Comparison of ENCODE assay signal across 19 cellular contexts in the genomic region with DNA sequence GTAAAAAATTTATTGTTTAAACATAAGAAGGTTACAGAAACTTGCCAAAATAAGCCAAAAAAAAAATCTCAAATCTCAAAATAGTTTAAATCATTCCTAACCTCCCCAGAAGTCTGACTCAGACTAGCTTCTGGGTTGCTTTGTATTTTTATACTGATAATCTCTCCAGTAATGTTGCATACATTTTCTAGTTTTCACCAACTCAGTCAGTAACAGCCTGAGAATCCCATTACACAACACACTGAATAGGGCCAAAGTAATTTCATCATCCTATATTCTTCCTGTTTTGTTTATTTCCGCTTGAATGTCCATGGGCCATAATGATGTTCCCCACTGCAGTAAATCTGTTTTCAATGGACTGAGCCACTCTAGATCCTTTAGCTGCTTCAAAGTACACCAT.
"Had no signal": no experiment of that assay in that cellular context is flagged by ENCODE, and none has a peak within 500 bp of the region (broad histone marks: within the 10 kb centered on the region; RNA-seq: fewer than 3 reads in every experiment).

No MANE protein-coding gene starts in this region.

- H3K27ac Mint-ChIP-seq: activated CD8-positive, alpha-beta T cell treated with anti-CD3 and anti-CD28 coated beads, Interleukin-2, amount 10 ng/mL, durations not matched to agents 7 days and 5 days; activated naive CD8-positive, alpha-beta T cell treated with anti-CD3 and anti-CD28 coated beads, Interleukin-2, amount 50 U/mL, for 24 hours; activated T-helper 1 cell treated with anti-CD3 and anti-CD28 coated beads, Interleukin-12 subunit alpha, Interleukin-12 subunit beta, Interleukin-2, Interleukin-4 antibody, amounts not matched to agents 30 ng/mL and 10 ng/mL and 1 ng/mL, durations not matched to agents 14 hours and 24 hours and 36 hours; naive thymus-derived CD8-positive, alpha-beta T cell had no signal

- H3K4me1 Mint-ChIP-seq: activated naive CD8-positive, alpha-beta T cell treated with anti-CD3 and anti-CD28 coated beads, Interleukin-2, amount 50 U/mL, for 24 hours; naive thymus-derived CD8-positive, alpha-beta T cell had no signal

- H3K9me3 ChIP-seq: psoas muscle, upper lobe of left lung had no signal

- H3K36me3 ChIP-seq: upper lobe of left lung had no signal

- H3K36me3 Mint-ChIP-seq: naive thymus-derived CD8-positive, alpha-beta T cell had no signal

- DNase-seq: activated CD4-positive, alpha-beta T cell treated with anti-CD3 and anti-CD28 coated beads for 4 hours; activated CD8-positive, alpha-beta T cell treated with anti-CD3 and anti-CD28 coated beads, Interleukin-2, amount 10 ng/mL, durations not matched to agents 7 days and 5 days; activated naive CD4-positive, alpha-beta T cell treated with Interleukin-2 at 50 U/mL for 16 hours; activated naive CD8-positive, alpha-beta T cell treated with anti-CD3 and anti-CD28 coated beads, Interleukin-2, amount 50 U/mL, for 24 hours; caudate nucleus; effector CD8-positive, alpha-beta T cell; foreskin keratinocyte; head of caudate nucleus; left colon; naive thymus-derived CD8-positive, alpha-beta T cell; nucleus accumbens; psoas muscle; stimulated activated CD4-positive, alpha-beta T cell treated with anti-CD3 and anti-CD28 coated beads, Interleukin-2, amount 100 ng/mL, for 48 hours; stimulated activated naive CD4-positive, alpha-beta T cell treated with Interleukin-2 at 50 U/mL for 16 hours; T-helper 9 cell; upper lobe of left lung had no signal

- H3K9me3 Mint-ChIP-seq: activated naive CD8-positive, alpha-beta T cell treated with anti-CD3 and anti-CD28 coated beads, Interleukin-2, amount 50 U/mL, for 24 hours; activated T-helper 1 cell treated with anti-CD3 and anti-CD28 coated beads, Interleukin-12 subunit alpha, Interleukin-12 subunit beta, Interleukin-2, Interleukin-4 antibody, amounts not matched to agents 30 ng/mL and 10 ng/mL and 1 ng/mL, durations not matched to agents 14 hours and 24 hours and 36 hours had no signal

- H3K27ac ChIP-seq: coronary artery, foreskin keratinocyte, psoas muscle, upper lobe of left lung had no signal

- H3K4me1 ChIP-seq: foreskin keratinocyte, psoas muscle, upper lobe of left lung had no signal

- H3K4me3 Mint-ChIP-seq: activated CD8-positive, alpha-beta T cell treated with anti-CD3 and anti-CD28 coated beads, Interleukin-2, amount 10 ng/mL, durations not matched to agents 7 days and 5 days; activated naive CD8-positive, alpha-beta T cell treated with anti-CD3 and anti-CD28 coated beads, Interleukin-2, amount 50 U/mL, for 24 hours; activated T-helper 1 cell treated with anti-CD3 and anti-CD28 coated beads, Interleukin-12 subunit alpha, Interleukin-12 subunit beta, Interleukin-2, Interleukin-4 antibody, amounts not matched to agents 30 ng/mL and 10 ng/mL and 1 ng/mL, durations not matched to agents 14 hours and 24 hours and 36 hours; naive thymus-derived CD8-positive, alpha-beta T cell had no signal

- H3K27me3 ChIP-seq: foreskin keratinocyte, upper lobe of left lung had no signal

- H3K4me3 ChIP-seq: coronary artery, lung, psoas muscle, upper lobe of left lung had no signal
